ENCODE assay signal across 20 cellular contexts in genomic region chr10:125455855-125456254, GRCh38.
DNase-seq lines count a peak whose midpoint lies in the region; ATAC-seq and TF ChIP-seq lines count a peak whose summit lies in the region.
"Had no signal": no experiment of that assay in that cellular context is flagged by ENCODE, and none has a peak within 500 bp of the region (broad histone marks: within the 10 kb centered on the region; RNA-seq: fewer than 3 reads in every experiment).

No MANE protein-coding gene starts in this region.

- DNase-seq in NCI-H1417 (lab: John Stamatoyannopoulos, UW) (peak in 2 of 3 experiments; percentile 34 to 71), NCI-H1417 treated with DMSO at 0.1 percent for 48 hours (lab: John Stamatoyannopoulos, UW) (no peak), NCI-H748 (lab: John Stamatoyannopoulos, UW; ENCODE audit: unreplicated experiment) (peak; percentile 57), type B pancreatic cell (ENCODE audit: extremely low spot score, unreplicated experiment) (no peak), lower leg skin (ENCODE audit: low spot score in 2 of 2) (no peak), glomerular visceral epithelial cell (ENCODE audit: extremely low spot score) (no peak)
- DNase-seq: 8988T; GDM1; H9; KG1; MV-4-11; NCI-H146; NCI-H2029 treated with DMSO at 0.1 percent for 48 hours; NK-92 treated with Interleukin-12 subunit alpha and Interleukin-12 subunit beta, amount 100 ng/mL, for 24 hours; RPMI8226; SHP77 treated with DMSO at 0.1 percent for 48 hours had no signal

- peak overlapping the region; percentile 27 for H3K4me3 ChIP-seq in iPS-20b (ENCODE audit: low read length)
- H3K4me3 ChIP-seq in lower leg skin (ENCODE audit: low read depth, poor library complexity, severe bottlenecking) = no peak overlapping the region

- H3K36me3 Mint-ChIP-seq in type B pancreatic cell = no peaks in the 10 kb centered on the region

- peaks cover 19% of the 10 kb centered on the region for H3K4me1 Mint-ChIP-seq in type B pancreatic cell (ENCODE audit: unreplicated experiment)
- H3K4me1 Mint-ChIP-seq: B cell had no signal

- no peaks in the 10 kb centered on the region for H3K9me3 ChIP-seq in iPS-20b (ENCODE audit: insufficient read depth, low read depth, low read length)

- no peak overlapping the region for H3K27ac Mint-ChIP-seq in type B pancreatic cell
- H3K27ac Mint-ChIP-seq: B cell, H9 had no signal

- H3K4me1 ChIP-seq in iPS-20b (ENCODE audit: insufficient read depth, low read length) = peaks cover 18% of the 10 kb centered on the region

- no peak for TF ChIP-seq POLR2A in lower leg skin (IDR thresholded peaks at IDR 0.05)

- H3K4me3 Mint-ChIP-seq in type B pancreatic cell = peak overlapping the region; percentile 17
- H3K4me3 Mint-ChIP-seq: B cell had no signal

- 0 out of 2 replicates have a peak overlapping the region, but pooled peaks have one; percentile 7 for H3K9ac ChIP-seq in iPS-20b (ENCODE audit: low read depth, low read length)

- H3K27me3 ChIP-seq in iPS-20b (ENCODE audit: insufficient read depth, low read length) = peaks cover 7% of the 10 kb centered on the region

- WGBS in lower leg skin, 2 donors = 49% methylated on average over 3 of the region's 3 CpGs

- H3K36me3 ChIP-seq in iPS-20b (ENCODE audit: insufficient read depth, low read depth, low read length) = no peaks in the 10 kb centered on the region

- intact Hi-C loops in lower leg skin (cut with DNase I; ENCODE audit: low total_unique reads) = no loop called here

- no peaks in the 10 kb centered on the region for H3K27me3 Mint-ChIP-seq in type B pancreatic cell

- no peak overlapping the region for H3K27ac ChIP-seq in iPS-20b (ENCODE audit: low read length)

- no peak for ATAC-seq in HG03135 (IDR thresholded peaks at IDR 0.05; ENCODE audit: unreplicated experiment)
- ATAC-seq: HepG2 had no signal

- no peaks in the 10 kb centered on the region for H3K9me3 Mint-ChIP-seq in type B pancreatic cell
- H3K9me3 Mint-ChIP-seq: H9 had no signal

- TF ChIP-seq CTCF in type B pancreatic cell (conservative IDR thresholded peaks at IDR 0.05) = no peak
- TF ChIP-seq CTCF in lower leg skin (IDR thresholded peaks at IDR 0.05) = no peak

Comparison
In these comparisons a context has a peak if more than half of its experiments do, and no peak if none do; other contexts are left out.
1. DNase-seq: peak in NCI-H1417 (2 of 3) and NCI-H748 (single experiment); none in NCI-H1417 treated with DMSO at 0.1 percent for 48 hours (single experiment), type B pancreatic cell (single experiment), lower leg skin (0 of 2) and glomerular visceral epithelial cell (single experiment).